8 cellular contexts compared by ENCODE assay signal in genomic region chr17:77145635-77146632, GRCh38. TPM values are rescaled to one million over a fixed set of nuclear protein-coding genes. Genes with fewer than 3 reads are reported as not detected.
DNase-seq lines count a peak whose midpoint lies in the region; ATAC-seq and TF ChIP-seq lines count a peak whose summit lies in the region.

No MANE protein-coding gene starts in this region.

- H3K4me3 Mint-ChIP-seq in activated CD4-positive, alpha-beta memory T cell treated with anti-CD3 and anti-CD28 coated beads for 36 hours = no peak overlapping the region

- no peaks in the 10 kb centered on the region for H3K9me2 ChIP-seq in GM23248 (ENCODE audit: insufficient read depth)

- peaks cover 11% of the 10 kb centered on the region for H3F3A ChIP-seq in GM23248 (ENCODE audit: insufficient read depth)

- H3K4me1 Mint-ChIP-seq in activated CD4-positive, alpha-beta memory T cell treated with anti-CD3 and anti-CD28 coated beads for 36 hours (ENCODE audit: low read depth) = peaks cover 62% of the 10 kb centered on the region

- peaks cover 44% of the 10 kb centered on the region for H3K36me3 Mint-ChIP-seq in activated CD4-positive, alpha-beta memory T cell treated with anti-CD3 and anti-CD28 coated beads for 36 hours

- peak overlapping the region; percentile 39 for H3K9ac ChIP-seq in GM23248

- peaks cover 28% of the 10 kb centered on the region for H3K36me3 ChIP-seq in GM23248 (ENCODE audit: low read depth)

- H3K27me3 Mint-ChIP-seq in activated CD4-positive, alpha-beta memory T cell treated with anti-CD3 and anti-CD28 coated beads for 36 hours = no peaks in the 10 kb centered on the region

- CTCF ChIA-PET in activated CD4-positive, alpha-beta memory T cell treated with anti-CD3 and anti-CD28 coated beads for 36 hours (lab: Charles Lee) = interaction anchor here (0.7 to 1.0 kb wide), 2 partner anchors 58 to 105 kb away, joined by 3 read pairs; no protein-coding TSS in a partner anchor

- no peaks in the 10 kb centered on the region for H4K20me1 ChIP-seq in GM23248 (ENCODE audit: insufficient read depth)

- H3K4me3 ChIP-seq in AG10803 (ENCODE audit: low read length) (peak overlapping the region; percentile 20), GM23248 (no peak overlapping the region)

- WGBS in GM23248 (ENCODE audit: low coverage in 1 of 2, low lambda C conversion rate in 2 of 2, missing lambda C conversion rate in 2 of 2), 2 experiments = 37 to 39% methylated on average over 13 of the region's 13 CpGs

- POLR2A ChIA-PET in activated CD4-positive, alpha-beta memory T cell treated with anti-CD3 and anti-CD28 coated beads for 36 hours (lab: Charles Lee) = interaction anchor here (1.4 kb wide), 1 partner anchor 18 kb away, joined by 3 read pairs; no protein-coding TSS in a partner anchor

- intact Hi-C loops in activated CD4-positive, alpha-beta memory T cell treated with anti-CD3 and anti-CD28 coated beads for 36 hours (cut with micrococcal nuclease) = no loop called here
- intact Hi-C loops in Right ventricle myocardium inferior (cut with DNase I) (no loop called here), posterior vena cava (cut with DNase I) (loop anchor here (10.0 kb wide), 2 partner anchors 49 to 51 kb away; no protein-coding TSS in a partner anchor)

- no peaks in the 10 kb centered on the region for H3K9me3 Mint-ChIP-seq in activated CD4-positive, alpha-beta memory T cell treated with anti-CD3 and anti-CD28 coated beads for 36 hours

- H2AFZ ChIP-seq in GM23248 = no peak overlapping the region

- H3K27ac ChIP-seq in GM23248 = peak overlapping the region; percentile 55

- peaks cover 94% of the 10 kb centered on the region for H3K79me2 ChIP-seq in GM23248 (ENCODE audit: insufficient read depth)

- peak; percentile 49 for ATAC-seq in Right ventricle myocardium inferior

- no peaks in the 10 kb centered on the region for H3K27me3 ChIP-seq in GM23248 (replicated peaks; ENCODE audit: insufficient read depth)

- peak; percentile 53 for TF ChIP-seq CTCF in AG10803 (conservative IDR thresholded peaks at IDR 0.05; ENCODE audit: low read length)

- H3K9me3 ChIP-seq in GM23248 (ENCODE audit: low read depth) = no peaks in the 10 kb centered on the region

- in situ Hi-C loops in GM23248 (cut with MboI) = no loop called here

- peaks cover 23% of the 10 kb centered on the region for H3K4me1 ChIP-seq in GM23248 (ENCODE audit: insufficient read depth)

- H3K4me2 ChIP-seq in GM23248 (ENCODE audit: unreplicated experiment) = peak overlapping the region; percentile 10

- DNase-seq in AG10803 (ENCODE audit: low read depth) = peak; percentile 92
- DNase-seq in GM23248 = peak; percentile 85
- DNase-seq in activated CD4-positive, alpha-beta memory T cell treated with anti-CD3 and anti-CD28 coated beads for 36 hours = peak; percentile 34
- DNase-seq in Right ventricle myocardium inferior (ENCODE audit: missing footprints) = no peak
- peak; percentile 89 for DNase-seq in posterior vena cava (ENCODE audit: low spot score)
- no peak for DNase-seq in stimulated activated CD4-positive, alpha-beta T cell treated with anti-CD3 and anti-CD28 coated beads, Interleukin-1b, Interleukin-23, amount 100 ng/mL, for 48 hours
- no peak for DNase-seq in NCI-H446 treated with DMSO at 0.1 percent for 48 hours (lab: John Stamatoyannopoulos, UW)
- DNase-seq in stimulated activated CD4-positive, alpha-beta T cell treated with anti-CD3 and anti-CD28 coated beads, Interleukin-4, amount 100 ng/mL, for 4 hours = no peak

- H3K27ac Mint-ChIP-seq in activated CD4-positive, alpha-beta memory T cell treated with anti-CD3 and anti-CD28 coated beads for 36 hours = peak overlapping the region; percentile 20

RNA-seq across cellular contexts. Expression of gene SEC14L1, which starts 5.2 kb away (rescaled TPM):
- 24.4 and 27.4 TPM in 2 replicates for total RNA-seq in GM23248 (2014; rRNA removed; shearing (Covaris generic))
- polyA plus RNA-seq in GM23248 (2016; fragmentation: Nextera tagmentation; extraction: Ambion mirVana) = 26.8 and 29.9 TPM in 2 replicates
- total RNA-seq in activated CD4-positive, alpha-beta memory T cell treated with anti-CD3 and anti-CD28 coated beads for 36 hours = 10 to 100 TPM; 68.1 to 68.5 TPM
- total RNA-seq in Right ventricle myocardium inferior (65.5 TPM), posterior vena cava (10 to 100 TPM; 66.1 to 78.3 TPM)

Comparison
In these comparisons a context has a peak if more than half of its experiments do, and no peak if none do; other contexts are left out.
1. DNase-seq: peak in AG10803 (single experiment), GM23248 (single experiment), activated CD4-positive, alpha-beta memory T cell treated with anti-CD3 and anti-CD28 coated beads for 36 hours (single experiment) and posterior vena cava (single experiment); none in Right ventricle myocardium inferior (single experiment), stimulated activated CD4-positive, alpha-beta T cell treated with anti-CD3 and anti-CD28 coated beads, Interleukin-1b, Interleukin-23, amount 100 ng/mL, for 48 hours (single experiment), NCI-H446 treated with DMSO at 0.1 percent for 48 hours (single experiment) and stimulated activated CD4-positive, alpha-beta T cell treated with anti-CD3 and anti-CD28 coated beads, Interleukin-4, amount 100 ng/mL, for 4 hours (0 of 2).
2. intact Hi-C loops: an anchor here in posterior vena cava (10.0 kb wide); none called in activated CD4-positive, alpha-beta memory T cell treated with anti-CD3 and anti-CD28 coated beads for 36 hours and Right ventricle myocardium inferior.